In genomic region chr15:101138913-101139880, GRCh38 we compare ENCODE assay signal across 12 cellular contexts.
DNase-seq lines count a peak whose midpoint lies in the region; ATAC-seq and TF ChIP-seq lines count a peak whose summit lies in the region.
"Had no signal": no experiment of that assay in that cellular context is flagged by ENCODE, and none has a peak within 500 bp of the region (broad histone marks: within the 10 kb centered on the region; RNA-seq: fewer than 3 reads in every experiment).

No MANE protein-coding gene starts in this region.

- no peak overlapping the region for H3K27ac ChIP-seq in esophagus squamous epithelium
- H3K27ac ChIP-seq: colonic mucosa had no signal

- H3K4me1 ChIP-seq in esophagus squamous epithelium, result peaks cover 0 to 4% (median 3%) of the 10 kb centered on the region in 3 donors
- H3K4me1 ChIP-seq: colonic mucosa had no signal

- H3K27me3 ChIP-seq in esophagus squamous epithelium, result no peaks in the 10 kb centered on the region
- H3K27me3 ChIP-seq: colonic mucosa had no signal

- WGBS in esophagus squamous epithelium, 2 donors, result 78 to 82% methylated on average over 15 to 20 of the region's 22 CpGs

- no peak overlapping the region for H3K4me3 ChIP-seq in esophagus squamous epithelium
- H3K4me3 ChIP-seq: colonic mucosa, K562 had no signal

- intact Hi-C loops in esophagus squamous epithelium (cut with DNase I), result no loop called here

- no peaks in the 10 kb centered on the region for H3K9me3 ChIP-seq in esophagus squamous epithelium
- H3K9me3 ChIP-seq: colonic mucosa had no signal

- no peaks in the 10 kb centered on the region for H3K36me3 ChIP-seq in esophagus squamous epithelium
- H3K36me3 ChIP-seq: colonic mucosa had no signal

- no peak for TF ChIP-seq POLR2A in esophagus squamous epithelium (IDR thresholded peaks at IDR 0.05)

- in situ Hi-C loops in GM13976 (cut with MboI; ENCODE audit: low sequenced_read_pairs, unreplicated experiment), result no loop called here

- DNase-seq in GM13976 (ENCODE audit: low spot score) (peak; percentile 86), HK-2 (ENCODE audit: unreplicated experiment) (peak; percentile 17), islet precursor cell (peak; percentile 69), ecto neural progenitor cell (ENCODE audit: low spot score) (no peak), ureter (ENCODE audit: low spot score) (no peak), esophagus squamous epithelium (lab: John Stamatoyannopoulos, UW) (no peak)
- no peak for DNase-seq in activated CD8-positive, alpha-beta memory T cell treated with anti-CD3 and anti-CD28 coated beads, Interleukin-2, amount 50 U/mL, for 48 hours
- DNase-seq: colonic mucosa, DMS 273 treated with DMSO at 0.1 percent for 48 hours had no signal

- ATAC-seq in GM21717 (IDR thresholded peaks at IDR 0.05; ENCODE audit: unreplicated experiment), result peak; percentile 46
- ATAC-seq: K562, WTC11 had no signal

- no peak for TF ChIP-seq CTCF in GM13976 (IDR thresholded peaks at IDR 0.05; ENCODE audit: borderline replicate concordance, control extremely low read depth, extremely low read depth, insufficient read depth, missing control alignments)
- TF ChIP-seq CTCF in esophagus squamous epithelium (IDR thresholded peaks at IDR 0.05), result no peak

Comparison
In these comparisons a context has a peak if more than half of its experiments do, and no peak if none do; other contexts are left out.
1. DNase-seq: peak in GM13976 (single experiment), HK-2 (single experiment) and islet precursor cell (single experiment); none in activated CD8-positive, alpha-beta memory T cell treated with anti-CD3 and anti-CD28 coated beads, Interleukin-2, amount 50 U/mL, for 48 hours (single experiment), ecto neural progenitor cell (single experiment), ureter (single experiment) and esophagus squamous epithelium (single experiment).